In the genomic region with DNA sequence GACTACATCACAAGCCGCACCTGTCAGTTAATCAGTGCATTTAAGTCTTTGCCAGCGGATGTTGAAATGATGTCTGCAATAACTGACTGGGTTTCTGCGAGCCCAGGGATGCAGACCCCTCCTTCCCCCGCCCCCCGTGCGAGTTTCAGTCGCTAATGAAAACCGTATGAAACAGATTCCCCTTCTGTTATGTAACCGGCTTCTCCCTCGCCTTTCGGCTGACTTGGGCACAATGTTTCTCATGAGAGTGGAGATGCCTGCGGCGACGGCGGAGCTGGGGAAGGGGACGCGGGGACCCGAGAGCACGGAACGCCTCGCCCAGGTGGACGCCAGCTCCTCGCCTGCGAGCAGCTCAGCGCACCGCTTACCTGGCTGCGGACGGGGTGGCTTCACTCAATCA, we compare ENCODE assay signal across 11 cellular contexts. TPM values are rescaled to one million over a fixed set of nuclear protein-coding genes. Genes with fewer than 3 reads are reported as not detected.
DNase-seq lines count a peak whose midpoint lies in the region; ATAC-seq and TF ChIP-seq lines count a peak whose summit lies in the region.
"Had no signal": no experiment of that assay in that cellular context is flagged by ENCODE, and none has a peak within 500 bp of the region (broad histone marks: within the 10 kb centered on the region; RNA-seq: fewer than 3 reads in every experiment).

No MANE protein-coding gene starts in this region.

- H3K9me3 ChIP-seq in right cardiac atrium (ENCODE audit: control insufficient read depth, low read length) (no peaks in the 10 kb centered on the region), ascending aorta (no peaks in the 10 kb centered on the region), lower lobe of right lung (no peaks in the 10 kb centered on the region), SJCRH30 (replicated peaks) (no peaks in the 10 kb centered on the region)

- TF ChIP-seq CTCF in ascending aorta (IDR thresholded peaks at IDR 0.05) (no peak), lower lobe of right lung (IDR thresholded peaks at IDR 0.05) (no peak)

- no peak for ATAC-seq in right cardiac atrium
- ATAC-seq in lower lobe of right lung, result peak in 1 of 2 donors; percentile 8
- ATAC-seq in HG02840 (IDR thresholded peaks at IDR 0.05; ENCODE audit: low FRiP score, unreplicated experiment), result no peak
- no peak for ATAC-seq in left lobe of liver
- ATAC-seq: HCT116 had no signal

- H3K27ac ChIP-seq in right cardiac atrium (ENCODE audit: low read length) (no peak overlapping the region), ascending aorta (no peak overlapping the region), lower lobe of right lung (no peak overlapping the region), SJCRH30 (no peak overlapping the region)

- H3K4me3 ChIP-seq in right cardiac atrium (ENCODE audit: low read length) (peak overlapping the region; percentile 30), ascending aorta (peak overlapping the region; percentile 31 to 56), lower lobe of right lung (peak overlapping the region; percentile 35), SJCRH30 (no peak overlapping the region)

- H3K4me1 ChIP-seq in right cardiac atrium (ENCODE audit: control insufficient read depth, insufficient read depth, low read length) (no peaks in the 10 kb centered on the region), ascending aorta (peaks cover 6 to 14% of the 10 kb centered on the region in 2 donors), lower lobe of right lung (peaks cover 14% of the 10 kb centered on the region), SJCRH30 (no peaks in the 10 kb centered on the region)

- DNase-seq in right cardiac atrium (no peak), cardiac septum (ENCODE audit: low spot score) (no peak), ascending aorta (ENCODE audit: low spot score in 2 of 2) (no peak), lower lobe of right lung (no peak), SJCRH30 (no peak), globus pallidus (ENCODE audit: low spot score) (no peak), left lobe of liver (ENCODE audit: low spot score) (no peak)
- DNase-seq: activated naive CD4-positive, alpha-beta T cell treated with anti-CD3 and anti-CD28 coated beads, Interleukin-2, amount 10 ng/mL, durations not matched to agents 7 days and 5 days; stimulated activated CD4-positive, alpha-beta T cell treated with anti-CD3 and anti-CD28 coated beads, Interleukin-2, amount 100 ng/mL, for 48 hours had no signal

- WGBS in right cardiac atrium, result 4% methylated on average over 28 of the region's 28 CpGs

- no peaks in the 10 kb centered on the region for H3K27me3 ChIP-seq in right cardiac atrium (ENCODE audit: control insufficient read depth, insufficient read depth)
- H3K27me3 ChIP-seq in ascending aorta, result peaks cover 28% of the 10 kb centered on the region
- peaks cover 64% of the 10 kb centered on the region for H3K27me3 ChIP-seq in lower lobe of right lung (ENCODE audit: low read depth)
- H3K27me3 ChIP-seq in SJCRH30, result no peaks in the 10 kb centered on the region

- intact Hi-C loops in right cardiac atrium (cut with DNase I) (loop anchor here in 3 of 4 donors (10.0 kb wide), 1 partner anchor 201 kb away; no protein-coding TSS in a partner anchor), cardiac septum (cut with DNase I) (loop anchor here (5.0 kb wide), 1 partner anchor 203 kb away; no protein-coding TSS in a partner anchor), ascending aorta (cut with DNase I) (loop anchor here (10.0 kb wide), 1 partner anchor 449 kb away; no protein-coding TSS in a partner anchor), lower lobe of right lung (cut with DNase I) (no loop called here)

- H3K36me3 ChIP-seq in ascending aorta (no peaks in the 10 kb centered on the region), lower lobe of right lung (no peaks in the 10 kb centered on the region), SJCRH30 (no peaks in the 10 kb centered on the region)

RNA-seq across cellular contexts. Expression of a gene that starts 0.7 kb away (rescaled TPM):
- under 1 TPM in 1 of 4 donors, not detected in 3; 0.03 TPM for total RNA-seq in right cardiac atrium
- not detected for polyA plus RNA-seq in right cardiac atrium
- total RNA-seq in cardiac septum, result not detected
- 0.64 TPM for total RNA-seq in ascending aorta
- total RNA-seq in lower lobe of right lung, result 0.09 TPM
- not detected in 2 replicates for total RNA-seq in SJCRH30 (2014; rRNA removed; shearing (Covaris generic))
- not detected for total RNA-seq in left lobe of liver
